In the genomic region with DNA sequence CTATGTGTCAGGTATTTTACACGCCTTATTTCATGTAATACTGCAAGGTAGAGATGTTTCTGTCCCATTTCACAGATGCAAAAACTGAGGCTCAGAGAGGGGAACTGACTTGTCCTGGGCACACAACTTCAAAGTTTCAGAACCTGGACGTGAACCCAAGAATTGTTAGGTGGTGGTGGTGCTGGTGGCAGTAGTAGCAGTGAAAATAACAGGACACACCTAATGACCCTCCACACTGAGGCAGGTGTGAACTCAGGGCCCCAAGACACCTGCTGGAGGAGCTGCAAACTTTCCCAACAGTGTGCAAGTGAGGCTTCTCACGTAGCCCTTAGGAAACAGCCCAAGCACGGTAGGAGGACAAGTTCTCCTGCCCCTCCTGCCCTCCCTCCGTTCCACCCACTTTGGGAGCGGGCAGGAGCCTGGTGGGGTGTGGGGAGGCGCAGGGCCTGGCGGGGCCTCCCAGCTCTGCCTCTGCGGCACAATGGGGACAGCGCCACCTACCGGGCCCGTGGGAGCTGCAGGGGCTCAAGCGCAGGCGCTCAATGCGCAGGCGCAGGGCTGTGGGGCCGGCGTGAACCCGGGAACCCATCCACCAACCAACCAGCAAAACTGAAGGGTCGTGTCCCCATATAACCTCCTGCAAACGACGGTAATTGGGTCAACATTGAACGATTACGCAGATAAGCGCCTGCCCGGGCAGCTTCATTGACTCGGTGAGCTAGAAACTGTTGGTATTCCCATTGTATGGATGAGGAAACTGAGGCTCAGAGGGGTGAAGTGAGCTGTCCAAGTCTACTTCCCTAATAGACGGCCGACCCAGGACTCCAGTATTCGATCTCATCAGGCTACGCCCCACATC, we compare ENCODE assay signal across 9 cellular contexts. TPM values are rescaled to one million over a fixed set of nuclear protein-coding genes. Genes with fewer than 3 reads are reported as not detected.
A peak's percentile ranks its signal among the peaks of the same experiment; 100 is the strongest.
DNase-seq lines count a peak whose midpoint lies in the region; ATAC-seq and TF ChIP-seq lines count a peak whose summit lies in the region.
"Had no signal": no experiment of that assay in that cellular context is flagged by ENCODE, and none has a peak within 500 bp of the region (broad histone marks: within the 10 kb centered on the region; RNA-seq: fewer than 3 reads in every experiment).

No MANE protein-coding gene starts in this region.

- peak; percentile 97 for TF ChIP-seq CTCF in endothelial cell (IDR thresholded peaks at IDR 0.05; ENCODE audit: unreplicated experiment)

- H3K4me3 ChIP-seq in mucosa of rectum (ENCODE audit: low read length in 2 of 2) = peak overlapping the region; percentile 48 to 68

- no peaks in the 10 kb centered on the region for H3K27me3 ChIP-seq in mucosa of rectum (ENCODE audit: control insufficient read depth in 2 of 2, insufficient read depth in 2 of 2, low read length in 2 of 2)

- peak overlapping the region; percentile 57 to 60 for H3K9ac ChIP-seq in mucosa of rectum (ENCODE audit: low read depth in 1 of 2, low read length in 2 of 2)

- no peak overlapping the region for H3K27ac ChIP-seq in mucosa of rectum (ENCODE audit: low read depth in 2 of 2, low read length in 2 of 2)

- DNase-seq in CD1c-positive myeloid dendritic cell (ENCODE audit: extremely low spot score) (peak; percentile 92), HS-27A (ENCODE audit: low read depth) (peak; percentile 31), NOMO-1 (lab: John Stamatoyannopoulos, UW; ENCODE audit: unreplicated experiment in 2 of 2) (peak; percentile 73 to 88), endothelial cell (ENCODE audit: low spot score) (peak; percentile 97)
- peak; percentile 90 for DNase-seq in activated CD8-positive, alpha-beta memory T cell treated with anti-CD3 and anti-CD28 coated beads, Interleukin-2, amount 10 ng/mL, durations not matched to agents 7 days and 5 days
- peak; percentile 86 for DNase-seq in stimulated activated CD8-positive, alpha-beta memory T cell treated with anti-CD3 and anti-CD28 coated beads, Interleukin-4, amount 100 ng/mL, for 24 hours (ENCODE audit: low read depth)

- no peaks in the 10 kb centered on the region for H3K9me3 ChIP-seq in mucosa of rectum (ENCODE audit: control insufficient read depth in 2 of 2, low read length in 2 of 2)

- no peaks in the 10 kb centered on the region for H3K9me3 Mint-ChIP-seq in activated CD8-positive, alpha-beta memory T cell treated with anti-CD3 and anti-CD28 coated beads, Interleukin-2, amount 10 ng/mL, durations not matched to agents 7 days and 5 days (ENCODE audit: low read depth)
- no peaks in the 10 kb centered on the region for H3K9me3 Mint-ChIP-seq in endothelial cell (ENCODE audit: unreplicated experiment)
- H3K9me3 Mint-ChIP-seq: activated naive CD4-positive, alpha-beta T cell treated with anti-CD3 and anti-CD28 coated beads, Interleukin-2, amount 50 U/mL, for 24 hours had no signal

- ATAC-seq in GM19438 (IDR thresholded peaks at IDR 0.05; ENCODE audit: low read depth, unreplicated experiment) = peak; percentile 73
- peak; percentile 99 for ATAC-seq in activated CD8-positive, alpha-beta memory T cell treated with anti-CD3 and anti-CD28 coated beads, Interleukin-2, amount 10 ng/mL, durations not matched to agents 7 days and 5 days

- no peaks in the 10 kb centered on the region for H3K27me3 Mint-ChIP-seq in activated CD8-positive, alpha-beta memory T cell treated with anti-CD3 and anti-CD28 coated beads, Interleukin-2, amount 10 ng/mL, durations not matched to agents 7 days and 5 days
- peaks cover 6% of the 10 kb centered on the region for H3K27me3 Mint-ChIP-seq in endothelial cell (ENCODE audit: unreplicated experiment)
- H3K27me3 Mint-ChIP-seq: activated naive CD4-positive, alpha-beta T cell treated with anti-CD3 and anti-CD28 coated beads, Interleukin-2, amount 50 U/mL, for 24 hours had no signal

- no peak overlapping the region for H3K27ac Mint-ChIP-seq in activated CD8-positive, alpha-beta memory T cell treated with anti-CD3 and anti-CD28 coated beads, Interleukin-2, amount 10 ng/mL, durations not matched to agents 7 days and 5 days
- H3K27ac Mint-ChIP-seq in endothelial cell (ENCODE audit: unreplicated experiment) = no peak overlapping the region
- H3K27ac Mint-ChIP-seq: activated naive CD4-positive, alpha-beta T cell treated with anti-CD3 and anti-CD28 coated beads, Interleukin-2, amount 50 U/mL, for 24 hours had no signal

- H3K4me1 ChIP-seq in mucosa of rectum (ENCODE audit: control insufficient read depth in 2 of 2, insufficient read depth in 2 of 2, low read length in 2 of 2) = peaks cover 7 to 8% of the 10 kb centered on the region in 2 donors

- H3K36me3 ChIP-seq in mucosa of rectum (ENCODE audit: control insufficient read depth in 2 of 2, insufficient read depth in 2 of 2, low read length in 2 of 2) = no peaks in the 10 kb centered on the region

- peaks cover 7% of the 10 kb centered on the region for H3K4me1 Mint-ChIP-seq in activated CD8-positive, alpha-beta memory T cell treated with anti-CD3 and anti-CD28 coated beads, Interleukin-2, amount 10 ng/mL, durations not matched to agents 7 days and 5 days
- H3K4me1 Mint-ChIP-seq in endothelial cell (ENCODE audit: unreplicated experiment) = peaks cover 13% of the 10 kb centered on the region

- H3K36me3 Mint-ChIP-seq in activated CD8-positive, alpha-beta memory T cell treated with anti-CD3 and anti-CD28 coated beads, Interleukin-2, amount 10 ng/mL, durations not matched to agents 7 days and 5 days = no peaks in the 10 kb centered on the region
- no peaks in the 10 kb centered on the region for H3K36me3 Mint-ChIP-seq in endothelial cell (ENCODE audit: low read depth, unreplicated experiment)
- H3K36me3 Mint-ChIP-seq: activated naive CD4-positive, alpha-beta T cell treated with anti-CD3 and anti-CD28 coated beads, Interleukin-2, amount 50 U/mL, for 24 hours had no signal

- CTCF ChIA-PET in activated CD8-positive, alpha-beta memory T cell treated with anti-CD3 and anti-CD28 coated beads, Interleukin-2, amount 10 ng/mL, durations not matched to agents 7 days and 5 days (lab: Charles Lee) = interaction anchor here (0.6 to 6.2 kb wide), 56 partner anchors 9 to 734 kb away, joined by 3 to 103 read pairs (median 4); a partner anchor contains a TSS

- H3K4me3 Mint-ChIP-seq in activated CD8-positive, alpha-beta memory T cell treated with anti-CD3 and anti-CD28 coated beads, Interleukin-2, amount 10 ng/mL, durations not matched to agents 7 days and 5 days = peak overlapping the region; percentile 14
- no peak overlapping the region for H3K4me3 Mint-ChIP-seq in endothelial cell (ENCODE audit: unreplicated experiment)
- H3K4me3 Mint-ChIP-seq: activated naive CD4-positive, alpha-beta T cell treated with anti-CD3 and anti-CD28 coated beads, Interleukin-2, amount 50 U/mL, for 24 hours had no signal

RNA-seq across cellular contexts. Expression of a gene that starts 12.0 kb away (rescaled TPM):
- not detected for total RNA-seq in activated CD8-positive, alpha-beta memory T cell treated with anti-CD3 and anti-CD28 coated beads, Interleukin-2, amount 10 ng/mL, durations not matched to agents 7 days and 5 days
- 7.0 TPM for total RNA-seq in endothelial cell (ENCODE audit: unreplicated experiment)

RNA-seq across cellular contexts. Expression of a gene that starts 35.1 kb away (rescaled TPM):
- total RNA-seq in activated CD8-positive, alpha-beta memory T cell treated with anti-CD3 and anti-CD28 coated beads, Interleukin-2, amount 10 ng/mL, durations not matched to agents 7 days and 5 days = 10 to 100 TPM; 16.3 to 19.2 TPM
- 51.2 TPM for total RNA-seq in endothelial cell (ENCODE audit: unreplicated experiment)

RNA-seq across cellular contexts. Expression of a gene that starts 54.9 kb away (rescaled TPM):
- 10 to 100 TPM; 38.4 to 40.1 TPM for total RNA-seq in activated CD8-positive, alpha-beta memory T cell treated with anti-CD3 and anti-CD28 coated beads, Interleukin-2, amount 10 ng/mL, durations not matched to agents 7 days and 5 days
- 20.8 TPM for total RNA-seq in endothelial cell (ENCODE audit: unreplicated experiment)

Comparison
In these comparisons a context has a peak if more than half of its experiments do, and no peak if none do; other contexts are left out.
1. DNase-seq: peak in every context shown above with its lines; median percentile 97 in endothelial cell; 92 in CD1c-positive myeloid dendritic cell; 90 in activated CD8-positive, alpha-beta memory T cell treated with anti-CD3 and anti-CD28 coated beads, Interleukin-2, amount 10 ng/mL, durations not matched to agents 7 days and 5 days; 86 in stimulated activated CD8-positive, alpha-beta memory T cell treated with anti-CD3 and anti-CD28 coated beads, Interleukin-4, amount 100 ng/mL, for 24 hours; 80 in NOMO-1; 31 in HS-27A.